In the genomic region with DNA sequence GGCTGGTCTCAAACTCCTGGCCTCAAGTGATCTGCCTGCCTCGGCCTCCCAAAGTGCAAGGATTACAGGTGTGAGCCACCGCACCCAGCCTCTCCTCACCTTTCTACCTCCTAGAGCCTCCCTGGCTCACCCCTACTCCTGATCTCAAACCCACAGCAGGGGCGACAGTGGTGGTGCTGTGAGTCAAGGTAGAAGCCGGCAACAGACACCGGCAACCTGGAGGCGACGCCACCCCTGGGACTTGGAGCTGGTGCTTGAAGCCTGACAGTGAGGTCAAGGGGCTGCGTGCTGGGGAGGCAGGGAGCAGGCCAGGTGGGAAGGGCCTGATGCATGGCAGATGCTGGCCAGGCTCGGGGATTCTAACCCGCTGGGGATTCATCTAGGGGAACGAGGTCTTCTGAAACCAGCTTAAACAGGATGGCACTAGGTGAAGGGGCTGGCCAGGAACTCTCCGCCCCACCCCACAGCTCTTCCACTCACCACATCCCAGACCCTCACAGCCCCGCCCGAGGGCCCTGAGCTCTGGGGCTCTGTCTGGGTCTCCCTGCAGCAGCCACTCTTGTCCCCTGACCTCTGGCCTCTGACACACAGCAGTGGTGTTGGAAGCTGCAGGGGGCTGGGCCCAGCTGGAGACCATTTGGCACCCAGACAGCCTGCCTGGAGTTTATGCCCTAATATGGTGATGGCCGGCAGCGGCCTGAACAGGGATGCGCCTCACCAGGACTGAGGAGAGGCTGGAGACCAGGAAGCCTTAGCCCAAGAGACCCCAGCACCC, we compare ENCODE assay signal across 1 cellular context.
TF ChIP-seq lines count a peak whose summit lies in the region.

No MANE protein-coding gene starts in this region.

TF ChIP-seq in H1, 55 proteins besides CTCF, POLR2A, EP300 and RAD21:
- TF ChIP-seq TAF7 (optimal IDR thresholded peaks at IDR 0.05; ENCODE audit: borderline replicate concordance, low read depth, low read length) (no peak), SRF (IDR thresholded peaks at IDR 0.05; ENCODE audit: low read depth, low read length) (peak; percentile 48)
